1 cellular context compared by ENCODE assay signal in genomic region chr13:21987793-21988192, GRCh38.
A peak's percentile ranks its signal among the peaks of the same experiment; 100 is the strongest.
TF ChIP-seq lines count a peak whose summit lies in the region.

No MANE protein-coding gene starts in this region.

TF ChIP-seq in K562, 482 proteins besides CTCF, POLR2A, EP300 and RAD21 (continued from another document and continues in another):
- TF ChIP-seq UBTF (IDR thresholded peaks at IDR 0.05; ENCODE audit: borderline replicate concordance in 1 of 2, low read depth in 2 of 2, low read length in 2 of 2) (no peak), IRF2 (CRISPR knock-in tag; IDR thresholded peaks at IDR 0.05) (no peak), MYNN (IDR thresholded peaks at IDR 0.05) (no peak), MYNN (CRISPR knock-in tag; IDR thresholded peaks at IDR 0.05) (no peak), JUND (IDR thresholded peaks at IDR 0.05; ENCODE audit: borderline replicate concordance, low read depth, low read length) (peak; percentile 65), JUND (tag; IDR thresholded peaks at IDR 0.05; ENCODE audit: borderline replicate concordance, low read depth, low read length) (no peak; the same call in 2 of the 3 replicates), E2F8 (IDR thresholded peaks at IDR 0.05; ENCODE audit: low read depth, partially characterized antibody) (no peak), ZNF445 (CRISPR knock-in tag; IDR thresholded peaks at IDR 0.05; ENCODE audit: low read depth) (no peak), L3MBTL2 (IDR thresholded peaks at IDR 0.05) (no peak; the same call in 1 of the 2 replicates), TCF3 (CRISPR knock-in tag; IDR thresholded peaks at IDR 0.05) (peak; percentile 90), SIN3A (IDR thresholded peaks at IDR 0.05; ENCODE audit: borderline replicate concordance in 2 of 2, control insufficient read depth in 1 of 2, low read depth in 2 of 2, low read length in 2 of 2) (no peak), STAT5B (CRISPR knock-in tag; IDR thresholded peaks at IDR 0.05) (no peak), ETV5 (CRISPR knock-in tag; IDR thresholded peaks at IDR 0.05; ENCODE audit: low read depth) (no peak), BCLAF1 (IDR thresholded peaks at IDR 0.05; ENCODE audit: borderline replicate concordance in 1 of 2, control insufficient read depth in 1 of 2, low read depth in 2 of 2, low read length in 1 of 2) (no peak), MCM7 (IDR thresholded peaks at IDR 0.05) (no peak), NCOA1 (IDR thresholded peaks at IDR 0.05; ENCODE audit: low read depth) (0 out of 2 replicates have a peak, but pooled peaks have one; percentile 51), NONO (IDR thresholded peaks at IDR 0.05; ENCODE audit: low read depth in 2 of 2, low read length in 1 of 2) (no peak), NFYB (IDR thresholded peaks at IDR 0.05; ENCODE audit: extremely low read depth, insufficient read length) (no peak), SMAD3 (CRISPR knock-in tag; conservative IDR thresholded peaks at IDR 0.05) (no peak), FOXM1 (IDR thresholded peaks at IDR 0.05; ENCODE audit: low read depth) (no peak), FOXM1 (CRISPR knock-in tag; IDR thresholded peaks at IDR 0.05; ENCODE audit: low read depth) (no peak), BDP1 (IDR thresholded peaks at IDR 0.05; ENCODE audit: insufficient read depth, insufficient read length) (no peak), PCBP2 (IDR thresholded peaks at IDR 0.05; ENCODE audit: low read depth, low read length, poor library complexity, severe bottlenecking) (no peak), ZNF77 (CRISPR knock-in tag; IDR thresholded peaks at IDR 0.05) (no peak), ZNF717 (CRISPR knock-in tag; IDR thresholded peaks at IDR 0.05) (no peak), ILK (tag; IDR thresholded peaks at IDR 0.05; ENCODE audit: borderline replicate concordance, low read depth) (no peak), ETS1 (conservative IDR thresholded peaks at IDR 0.05; ENCODE audit: control insufficient read depth, low read depth, low read length) (no peak), ZHX1 (conservative IDR thresholded peaks at IDR 0.05; ENCODE audit: low read length) (no peak), GMEB1 (CRISPR knock-in tag; IDR thresholded peaks at IDR 0.05) (no peak), POLR2B (IDR thresholded peaks at IDR 0.05; ENCODE audit: low read depth, partially characterized antibody) (no peak), POLR2AphosphoS2 (IDR thresholded peaks at IDR 0.05; ENCODE audit: low read length) (no peak), SNIP1 (IDR thresholded peaks at IDR 0.05; ENCODE audit: low read depth) (no peak), MCM5 (IDR thresholded peaks at IDR 0.05; ENCODE audit: low read depth) (no peak), FOXP4 (CRISPR knock-in tag; IDR thresholded peaks at IDR 0.05; ENCODE audit: borderline replicate concordance) (no peak), SIRT6 (IDR thresholded peaks at IDR 0.05; ENCODE audit: low read depth, low read length) (no peak), ZC3H11A (IDR thresholded peaks at IDR 0.05; ENCODE audit: low read depth, low read length) (no peak), C11orf30 (IDR thresholded peaks at IDR 0.05; ENCODE audit: low read depth) (no peak), NEUROD1 (IDR thresholded peaks at IDR 0.05; ENCODE audit: borderline replicate concordance, low read depth, low read length, partially characterized antibody) (no peak), SMARCA5 (IDR thresholded peaks at IDR 0.05) (no peak), ZBTB33 (CRISPR knock-in tag; IDR thresholded peaks at IDR 0.05) (no peak), ZNF740 (CRISPR knock-in tag; IDR thresholded peaks at IDR 0.05) (no peak), ZNF740 (tag; IDR thresholded peaks at IDR 0.05) (no peak)
